ENCODE assay signal across 8 cellular contexts in the genomic region with DNA sequence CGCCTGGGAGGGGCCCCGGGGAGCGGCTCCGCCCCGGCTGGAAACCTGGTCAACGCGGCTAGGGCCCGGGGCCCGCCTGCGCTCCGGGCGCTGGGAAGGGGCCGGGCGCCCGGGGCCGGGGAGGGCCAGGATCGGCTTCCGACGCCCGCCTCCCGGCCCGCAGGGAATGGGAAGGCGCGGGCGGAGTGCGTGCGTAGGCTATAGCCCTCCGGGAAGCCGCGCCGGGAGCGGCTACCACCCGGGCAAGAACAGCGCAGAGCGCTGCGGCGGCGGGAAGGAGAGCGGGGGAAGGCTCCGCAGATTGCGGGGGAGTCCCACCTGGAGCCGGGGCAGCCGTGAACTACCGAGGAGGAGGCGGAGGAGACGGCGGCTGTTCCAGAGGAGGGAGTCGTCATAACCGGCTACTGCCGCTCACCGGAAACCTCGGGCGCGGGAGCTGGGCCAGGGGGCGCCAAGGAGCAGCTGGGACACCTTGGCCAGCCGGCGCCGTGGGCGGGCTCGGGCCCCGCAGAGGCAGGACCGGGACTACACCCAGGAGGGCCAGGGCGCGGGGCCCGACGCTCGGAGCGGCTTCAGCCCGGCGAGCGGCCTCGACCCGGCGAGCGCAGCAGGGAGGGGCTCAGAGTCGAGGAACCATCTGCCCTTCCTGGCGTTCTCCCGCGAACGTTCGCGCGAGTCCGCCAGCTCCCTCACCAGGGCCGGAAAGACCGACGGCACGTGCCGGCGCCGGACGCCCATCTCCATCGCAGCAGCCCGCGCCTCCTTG. TPM values are rescaled to one million over a fixed set of nuclear protein-coding genes. Genes with fewer than 3 reads are reported as not detected.
A peak's percentile ranks its signal among the peaks of the same experiment; 100 is the strongest.
DNase-seq lines count a peak whose midpoint lies in the region; ATAC-seq and TF ChIP-seq lines count a peak whose summit lies in the region.

A gene (minus strand): TSS at position 429 of the 766 bp plus-strand sequence. CDS start 3,838 bp downstream, outside the sequence.

- peak within 1 kb of the TSS; percentile 27 to 70 for H3K4me3 ChIP-seq in DND-41 (ENCODE audit: low read depth in 1 of 2, low read length in 2 of 2)
- H3K4me3 ChIP-seq in subcutaneous abdominal adipose tissue (ENCODE audit: low read depth in 1 of 5, low read length in 5 of 5) = peak within 1 kb of the TSS; percentile 77 to 86 (median 78)

- peak within 1 kb of the TSS; percentile 58 for H3K27ac ChIP-seq in DND-41 (ENCODE audit: low read length)
- peak within 1 kb of the TSS; percentile 96 for H3K27ac ChIP-seq in subcutaneous abdominal adipose tissue (ENCODE audit: low read depth, low read length)

- no peaks in the 10 kb centered on the region; the same call in 1 of the 2 replicates for H3K36me3 ChIP-seq in DND-41 (ENCODE audit: insufficient read depth, low read length)
- peaks cover 0 to 9% (median 3%) of the 10 kb centered on the region in 5 donors for H3K36me3 ChIP-seq in subcutaneous abdominal adipose tissue (ENCODE audit: control insufficient read depth in 5 of 5, insufficient read depth in 5 of 5, low read length in 5 of 5)

- H3K4me1 Mint-ChIP-seq in neural crest cell = peaks cover 52% of the 10 kb centered on the region

- H3K27me3 Mint-ChIP-seq in neural crest cell (ENCODE audit: low read depth) = no peaks in the 10 kb centered on the region

- H3K27me3 ChIP-seq in DND-41 (ENCODE audit: insufficient read depth, low read length, poor library complexity) (peaks cover 4% of the 10 kb centered on the region), subcutaneous abdominal adipose tissue (ENCODE audit: control insufficient read depth in 5 of 5, insufficient read depth in 4 of 5, low read length in 5 of 5) (no peaks in the 10 kb centered on the region)

- H3K36me3 Mint-ChIP-seq in neural crest cell (ENCODE audit: low read depth) = no peaks in the 10 kb centered on the region

- TF ChIP-seq CTCF in DND-41 (IDR thresholded peaks at IDR 0.05; ENCODE audit: borderline replicate concordance, extremely low read depth, low read length, poor library complexity, severe bottlenecking) (peak; percentile 68), neural crest cell (conservative IDR thresholded peaks at IDR 0.05) (peak; percentile 69)

- no peaks in the 10 kb centered on the region for H3K79me2 ChIP-seq in DND-41 (ENCODE audit: insufficient read depth, low read length)

- H2AFZ ChIP-seq in DND-41 (ENCODE audit: low read depth, low read length) = peak within 1 kb of the TSS; percentile 98

- H3K4me1 ChIP-seq in DND-41 (ENCODE audit: insufficient read depth, low read length) (peaks cover 22% of the 10 kb centered on the region), subcutaneous abdominal adipose tissue (ENCODE audit: control insufficient read depth in 5 of 5, insufficient read depth in 5 of 5, low read length in 5 of 5) (peaks cover 2 to 37% (median 33%) of the 10 kb centered on the region in 5 donors)

- H4K20me1 ChIP-seq in DND-41 (ENCODE audit: insufficient read depth, low read length) = no peaks in the 10 kb centered on the region

- DNase-seq in DND-41 (peak; percentile 78), HuH-7 (ENCODE audit: low spot score) (peak; percentile 63), fibroblast of the conjunctiva (ENCODE audit: low read depth) (peak; percentile 72), neural crest cell (ENCODE audit: low read depth, low spot score) (peak; percentile 81)
- DNase-seq in activated effector memory CD4-positive, alpha-beta T cell treated with anti-CD3 and anti-CD28 coated beads, Interleukin-2, amount 50 U/mL, for 16 hours = peak; percentile 94

- no peaks in the 10 kb centered on the region for H3K9me3 Mint-ChIP-seq in neural crest cell

- peak; percentile 86 for ATAC-seq in DND-41 (ENCODE audit: insufficient read depth, low read depth)
- peak; percentile 80 for ATAC-seq in GM21515 (IDR thresholded peaks at IDR 0.05; ENCODE audit: unreplicated experiment)

- H3K9me3 ChIP-seq in DND-41 (ENCODE audit: insufficient read depth, low read length, severe bottlenecking) = no peaks in the 10 kb centered on the region
- H3K9me3 ChIP-seq in subcutaneous abdominal adipose tissue (ENCODE audit: control insufficient read depth in 5 of 5, low read length in 5 of 5) = no peaks in the 10 kb centered on the region

- no peak within 1 kb of the TSS for H3K27ac Mint-ChIP-seq in neural crest cell (ENCODE audit: unreplicated experiment)

- 0 out of 2 replicates have a peak, but pooled peaks have one; percentile 27 for TF ChIP-seq POLR2A in Raji (IDR thresholded peaks at IDR 0.05; ENCODE audit: insufficient read depth, low read depth, low read length)

- H3K4me2 ChIP-seq in DND-41 (ENCODE audit: insufficient read depth, low read length) = peak within 1 kb of the TSS; percentile 97

- H3K9ac ChIP-seq in DND-41 (ENCODE audit: low read depth, low read length) = peak within 1 kb of the TSS; percentile 65
- H3K9ac ChIP-seq in subcutaneous abdominal adipose tissue (ENCODE audit: low read length in 5 of 5) = peak within 1 kb of the TSS; percentile 22 to 89 (median 86)

- peak within 1 kb of the TSS; percentile 89 for H3K4me3 Mint-ChIP-seq in neural crest cell

RNA-seq across cellular contexts. Expression of the gene that starts here (rescaled TPM):
- total RNA-seq in neural crest cell = 16.2 and 18.6 TPM in 2 replicates

Comparison
In these comparisons a context has a peak if more than half of its experiments do, and no peak if none do; other contexts are left out.
1. Peak in every context shown above with its lines: DNase-seq, ATAC-seq, H3K4me3 ChIP-seq and H3K27ac ChIP-seq.